Comparison of ENCODE assay signal across 18 cellular contexts in genomic region chr10:101563497-101564040, GRCh38. TPM values are rescaled to one million over a fixed set of nuclear protein-coding genes. Genes with fewer than 3 reads are reported as not detected.
DNase-seq lines count a peak whose midpoint lies in the region; ATAC-seq and TF ChIP-seq lines count a peak whose summit lies in the region.
"Had no signal": no experiment of that assay in that cellular context is flagged by ENCODE, and none has a peak within 500 bp of the region (broad histone marks: within the 10 kb centered on the region; RNA-seq: fewer than 3 reads in every experiment).

No MANE protein-coding gene starts in this region.

- H3K36me3 ChIP-seq in IMR-90 (ENCODE audit: control insufficient read depth, insufficient read depth, low read length) (no peaks in the 10 kb centered on the region), mesenchymal stem cell (ENCODE audit: control insufficient read depth in 1 of 2, insufficient read depth in 2 of 2, low read depth in 1 of 2, low read length in 2 of 2) (no peaks in the 10 kb centered on the region)
- H3K36me3 ChIP-seq in CD4-positive, alpha-beta memory T cell (ENCODE audit: insufficient read depth, low read length), result no peaks in the 10 kb centered on the region
- H3K36me3 ChIP-seq: BLaER1 treated with 17β-estradiol and CSF1 and Interleukin-3, amounts not matched to agents 10 nM and 100 nM had no signal

- H4K8ac ChIP-seq in IMR-90 (ENCODE audit: low read depth in 2 of 2, low read length in 2 of 2) (no peak overlapping the region), mesenchymal stem cell (ENCODE audit: low read length) (no peak overlapping the region)

- H3K4me1 ChIP-seq in IMR-90 (ENCODE audit: control insufficient read depth, insufficient read depth, low read length), result peaks cover 2% of the 10 kb centered on the region; the same call in 1 of the 2 replicates
- peaks cover 13% of the 10 kb centered on the region for H3K4me1 ChIP-seq in mesenchymal stem cell (ENCODE audit: control insufficient read depth, insufficient read depth, low read depth, low read length)
- H3K4me1 ChIP-seq in CD4-positive, alpha-beta memory T cell (ENCODE audit: insufficient read depth, low read length), result peaks cover 13% of the 10 kb centered on the region
- H3K4me1 ChIP-seq: A549 had no signal

- H3K27ac Mint-ChIP-seq in activated naive CD4-positive, alpha-beta T cell treated with anti-CD3 and anti-CD28 coated beads, Interleukin-2, amount 10 ng/mL, durations not matched to agents 7 days and 5 days, result no peak overlapping the region
- no peak overlapping the region for H3K27ac Mint-ChIP-seq in activated naive CD4-positive, alpha-beta T cell treated with anti-CD3 and anti-CD28 coated beads for 36 hours
- peak overlapping the region; percentile 9 for H3K27ac Mint-ChIP-seq in type B pancreatic cell
- no peak overlapping the region for H3K27ac Mint-ChIP-seq in CD4-positive, alpha-beta memory T cell

- H3K27me3 ChIP-seq in IMR-90 (ENCODE audit: control insufficient read depth, insufficient read depth, low read length) (peaks cover 33% of the 10 kb centered on the region), mesenchymal stem cell (ENCODE audit: control insufficient read depth in 1 of 2, insufficient read depth in 1 of 2, low read length in 2 of 2) (peaks cover 59 to 80% of the 10 kb centered on the region in 2 experiments)
- H3K27me3 ChIP-seq in CD4-positive, alpha-beta memory T cell (ENCODE audit: insufficient read depth, low read length), result peaks cover 2% of the 10 kb centered on the region

- no peak for TF ChIP-seq RAD21 in IMR-90 (IDR thresholded peaks at IDR 0.05; ENCODE audit: low read length)

- no peak overlapping the region for H2BK12ac ChIP-seq in mesenchymal stem cell (ENCODE audit: low read length in 2 of 2)

- H4K5ac ChIP-seq in IMR-90 (ENCODE audit: low read depth, low read length), result no peak overlapping the region

- no peak for TF ChIP-seq POLR2A in IMR-90 (IDR thresholded peaks at IDR 0.05; ENCODE audit: low read depth, low read length)

- no peak overlapping the region for H2BK20ac ChIP-seq in IMR-90 (ENCODE audit: low read depth, low read length)

- CTCF ChIA-PET in activated naive CD4-positive, alpha-beta T cell treated with anti-CD3 and anti-CD28 coated beads, Interleukin-2, amount 10 ng/mL, durations not matched to agents 7 days and 5 days (lab: Charles Lee), result no interaction called here
- CTCF ChIA-PET in activated naive CD4-positive, alpha-beta T cell treated with anti-CD3 and anti-CD28 coated beads for 36 hours (lab: Charles Lee), result interaction anchor here (0.6 kb wide), 1 partner anchor 1015 kb away, joined by 3 read pairs; no protein-coding TSS in a partner anchor
- CTCF ChIA-PET in IMR-90 (lab: Yijun Ruan, JAX) (interaction anchor here (0.6 kb wide), 1 partner anchor 97 kb away, joined by 9 read pairs; no protein-coding TSS in a partner anchor), RWPE1 (lab: Yijun Ruan, JAX) (no interaction called here)
- CTCF ChIA-PET in CD4-positive, alpha-beta memory T cell (lab: Charles Lee; ENCODE audit: partially characterized antibody), result no interaction called here

- H3K56ac ChIP-seq in IMR-90 (ENCODE audit: extremely low read depth, insufficient read depth, low read length), result no peak overlapping the region

- H3K4me2 ChIP-seq in IMR-90 (ENCODE audit: low read depth, low read length), result no peak overlapping the region
- no peak overlapping the region for H3K4me2 ChIP-seq in mesenchymal stem cell (ENCODE audit: low read length, poor library complexity, severe bottlenecking)
- H3K4me2 ChIP-seq: A549; BLaER1 treated with 17β-estradiol and CSF1 and Interleukin-3, amounts not matched to agents 10 nM and 100 nM; KMS-11 had no signal

- no peak overlapping the region for H4K91ac ChIP-seq in IMR-90 (ENCODE audit: insufficient read depth, low read depth, low read length)
- no peak overlapping the region for H4K91ac ChIP-seq in mesenchymal stem cell (ENCODE audit: low read length)

- peaks cover 5% of the 10 kb centered on the region for H3K9me1 ChIP-seq in IMR-90 (ENCODE audit: insufficient read depth, low read length)

- H3K9me3 ChIP-seq in IMR-90 (ENCODE audit: control insufficient read depth, insufficient read depth, low read length) (no peaks in the 10 kb centered on the region), mesenchymal stem cell (ENCODE audit: control insufficient read depth, low read length) (no peaks in the 10 kb centered on the region)
- no peaks in the 10 kb centered on the region for H3K9me3 ChIP-seq in CD4-positive, alpha-beta memory T cell (ENCODE audit: control insufficient read depth in 1 of 2, low read length in 2 of 2)
- H3K9me3 ChIP-seq: A549; BLaER1 treated with 17β-estradiol and CSF1 and Interleukin-3, amounts not matched to agents 10 nM and 100 nM had no signal

- H3K27ac ChIP-seq in IMR-90 (ENCODE audit: insufficient read depth, low read length) (no peak overlapping the region), mesenchymal stem cell (ENCODE audit: low read length, poor library complexity, severe bottlenecking) (no peak overlapping the region), RWPE1 (no peak overlapping the region)
- no peak overlapping the region for H3K27ac ChIP-seq in CD4-positive, alpha-beta memory T cell (ENCODE audit: low read depth, low read length)
- H3K27ac ChIP-seq: A549; BLaER1 treated with 17β-estradiol and CSF1 and Interleukin-3, amounts not matched to agents 10 nM and 100 nM; GM23248; KMS-11 had no signal

- TF ChIP-seq CTCF in IMR-90 (conservative IDR thresholded peaks at IDR 0.05; ENCODE audit: low read depth, low read length) (no peak), type B pancreatic cell (conservative IDR thresholded peaks at IDR 0.05) (no peak), RWPE1 (conservative IDR thresholded peaks at IDR 0.05; ENCODE audit: low read depth) (no peak)

- no peaks in the 10 kb centered on the region for H4K20me1 ChIP-seq in IMR-90 (ENCODE audit: insufficient read depth, low read length)
- H4K20me1 ChIP-seq: BLaER1 treated with 17β-estradiol and CSF1 and Interleukin-3, amounts not matched to agents 10 nM and 100 nM had no signal

- dilution Hi-C loops in IMR-90 (cut with HindIII; ENCODE audit: low sequenced_read_pairs, unreplicated experiment), result no loop called here

- no TSS peak for BruUV-seq in IMR-90 (replicated peaks; lab: Mats Ljungman, UMichigan)

- no peaks in the 10 kb centered on the region for H3K9me3 Mint-ChIP-seq in activated naive CD4-positive, alpha-beta T cell treated with anti-CD3 and anti-CD28 coated beads, Interleukin-2, amount 10 ng/mL, durations not matched to agents 7 days and 5 days
- no peaks in the 10 kb centered on the region for H3K9me3 Mint-ChIP-seq in activated naive CD4-positive, alpha-beta T cell treated with anti-CD3 and anti-CD28 coated beads for 36 hours
- H3K9me3 Mint-ChIP-seq in type B pancreatic cell, result no peaks in the 10 kb centered on the region
- peaks cover 0 to 5% (median 0%) of the 10 kb centered on the region in 8 donors for H3K9me3 Mint-ChIP-seq in CD4-positive, alpha-beta memory T cell

- DNase-seq in activated naive CD4-positive, alpha-beta T cell treated with anti-CD3 and anti-CD28 coated beads, Interleukin-2, amount 10 ng/mL, durations not matched to agents 7 days and 5 days, result peak; percentile 12
- no peak for DNase-seq in activated naive CD4-positive, alpha-beta T cell treated with anti-CD3 and anti-CD28 coated beads for 36 hours
- DNase-seq in IMR-90 (no peak), mesenchymal stem cell (no peak), type B pancreatic cell (ENCODE audit: extremely low spot score, unreplicated experiment) (peak; percentile 56), RWPE1 (ENCODE audit: low spot score) (no peak)
- no peak for DNase-seq in CD4-positive, alpha-beta memory T cell
- DNase-seq: GDM1, GM23248, NCI-H1048, NCI-H1436 treated with DMSO at 0.1 percent for 48 hours, NCI-H2029 treated with DMSO at 0.1 percent for 48 hours, NCI-H510A, NCI-H774 had no signal

- H3K14ac ChIP-seq in IMR-90 (replicated peaks; ENCODE audit: low read depth, low read length), result no peak overlapping the region
- H3K14ac ChIP-seq in mesenchymal stem cell (ENCODE audit: low read length in 2 of 2), result no peak overlapping the region

- H3K18ac ChIP-seq in IMR-90 (ENCODE audit: low read depth, low read length) (no peak overlapping the region), mesenchymal stem cell (ENCODE audit: low read depth in 1 of 2, low read length in 2 of 2) (no peak overlapping the region)

- H2AK5ac ChIP-seq in IMR-90 (ENCODE audit: low read depth, low read length), result no peak overlapping the region
- no peak overlapping the region for H2AK5ac ChIP-seq in mesenchymal stem cell (ENCODE audit: low read length, severe bottlenecking)

- POLR2A ChIA-PET in IMR-90 (lab: Charles Lee; ENCODE audit: unreplicated experiment), result interaction anchor here (0.5 kb wide), 1 partner anchor 59 kb away, joined by 9 read pairs; no protein-coding TSS in a partner anchor
- POLR2A ChIA-PET in RWPE1 (lab: Yijun Ruan, JAX; ENCODE audit: low non-redundant PET), result no interaction called here
- POLR2A ChIA-PET in CD4-positive, alpha-beta memory T cell (lab: Charles Lee; ENCODE audit: partially characterized antibody), result no interaction called here

- H2BK15ac ChIP-seq in IMR-90 (ENCODE audit: low read depth, low read length) (no peak overlapping the region), mesenchymal stem cell (ENCODE audit: low read depth, poor library complexity, severe bottlenecking) (no peak overlapping the region)

- H2AK9ac ChIP-seq in IMR-90 (replicated peaks; ENCODE audit: low read depth, low read length, poor library complexity), result no peak overlapping the region

- H3K4me3 ChIP-seq in IMR-90 (ENCODE audit: insufficient read depth, low read depth, low read length) (no peak overlapping the region), mesenchymal stem cell (ENCODE audit: insufficient read depth in 1 of 2, low read depth in 1 of 2, low read length in 2 of 2) (no peak overlapping the region)
- H3K4me3 ChIP-seq in CD4-positive, alpha-beta memory T cell (ENCODE audit: low read length in 2 of 2), result no peak overlapping the region
- H3K4me3 ChIP-seq: A549; BLaER1 treated with 17β-estradiol and CSF1 and Interleukin-3, amounts not matched to agents 10 nM and 100 nM; GM23248 had no signal

- no peaks in the 10 kb centered on the region for H3K79me1 ChIP-seq in IMR-90 (ENCODE audit: low read depth in 1 of 2, low read length in 2 of 2)
- H3K79me1 ChIP-seq in mesenchymal stem cell (replicated peaks; ENCODE audit: low read length, poor library complexity, severe bottlenecking), result no peaks in the 10 kb centered on the region

- H2AFZ ChIP-seq in IMR-90 (replicated peaks; ENCODE audit: low read length, poor library complexity) (no peak overlapping the region), mesenchymal stem cell (ENCODE audit: low read depth, low read length) (no peak overlapping the region)
- H2AFZ ChIP-seq: GM23248 had no signal

- peaks cover 68% of the 10 kb centered on the region for H3K27me3 Mint-ChIP-seq in activated naive CD4-positive, alpha-beta T cell treated with anti-CD3 and anti-CD28 coated beads, Interleukin-2, amount 10 ng/mL, durations not matched to agents 7 days and 5 days
- H3K27me3 Mint-ChIP-seq in activated naive CD4-positive, alpha-beta T cell treated with anti-CD3 and anti-CD28 coated beads for 36 hours (ENCODE audit: low read depth), result peaks cover 34% of the 10 kb centered on the region
- H3K27me3 Mint-ChIP-seq in type B pancreatic cell, result peaks cover 59% of the 10 kb centered on the region
- peaks cover 31 to 51% of the 10 kb centered on the region in 2 donors for H3K27me3 Mint-ChIP-seq in CD4-positive, alpha-beta memory T cell

- intact Hi-C loops in activated naive CD4-positive, alpha-beta T cell treated with anti-CD3 and anti-CD28 coated beads for 36 hours (cut with micrococcal nuclease), result no loop called here
- intact Hi-C loops in IMR-90 (cut with micrococcal nuclease), result no loop called here
- intact Hi-C loops in CD4-positive, alpha-beta memory T cell (cut with micrococcal nuclease), result no loop called here

- peaks cover 18% of the 10 kb centered on the region for H3K4me1 Mint-ChIP-seq in activated naive CD4-positive, alpha-beta T cell treated with anti-CD3 and anti-CD28 coated beads, Interleukin-2, amount 10 ng/mL, durations not matched to agents 7 days and 5 days
- H3K4me1 Mint-ChIP-seq in activated naive CD4-positive, alpha-beta T cell treated with anti-CD3 and anti-CD28 coated beads for 36 hours (ENCODE audit: low read depth), result peaks cover 11% of the 10 kb centered on the region
- peaks cover 30% of the 10 kb centered on the region for H3K4me1 Mint-ChIP-seq in type B pancreatic cell (ENCODE audit: unreplicated experiment)
- H3K4me1 Mint-ChIP-seq in CD4-positive, alpha-beta memory T cell, result peaks cover 6 to 25% (median 10%) of the 10 kb centered on the region in 4 donors

- H3K4ac ChIP-seq in IMR-90 (ENCODE audit: low read depth, low read length), result no peak overlapping the region
- no peak overlapping the region for H3K4ac ChIP-seq in mesenchymal stem cell (ENCODE audit: low read depth in 1 of 2, low read length in 2 of 2)

- ATAC-seq in IMR-90 (ENCODE audit: low read depth), result no peak
- ATAC-seq in GM19452 (IDR thresholded peaks at IDR 0.05; ENCODE audit: unreplicated experiment), result no peak
- ATAC-seq: A549 had no signal

- in situ Hi-C loops in IMR-90 (cut with MboI; ENCODE audit: low sequenced_read_pairs), result no loop called here

- no peak overlapping the region for H3K4me3 Mint-ChIP-seq in activated naive CD4-positive, alpha-beta T cell treated with anti-CD3 and anti-CD28 coated beads, Interleukin-2, amount 10 ng/mL, durations not matched to agents 7 days and 5 days
- no peak overlapping the region for H3K4me3 Mint-ChIP-seq in activated naive CD4-positive, alpha-beta T cell treated with anti-CD3 and anti-CD28 coated beads for 36 hours
- no peak overlapping the region for H3K4me3 Mint-ChIP-seq in type B pancreatic cell
- H3K4me3 Mint-ChIP-seq in CD4-positive, alpha-beta memory T cell, result no peak overlapping the region

- H3K9ac ChIP-seq in IMR-90 (ENCODE audit: low read depth, low read length) (no peak overlapping the region), mesenchymal stem cell (ENCODE audit: low read length) (no peak overlapping the region)
- H3K9ac ChIP-seq: BLaER1 treated with 17β-estradiol and CSF1 and Interleukin-3, amounts not matched to agents 10 nM and 100 nM; GM23248; KMS-11 had no signal

- H2BK5ac ChIP-seq in IMR-90 (ENCODE audit: low read depth, low read length, poor library complexity, severe bottlenecking) (no peak overlapping the region), mesenchymal stem cell (ENCODE audit: low read depth, low read length, poor library complexity, severe bottlenecking) (no peak overlapping the region)

- 60% methylated on average over 2 of the region's 11 CpGs; no CpG with 5 or more reads in 1 of the 2 experiments for WGBS in IMR-90 (ENCODE audit: extremely low coverage in 2 of 2, insufficient read length in 1 of 2), 2 experiments
- 86% methylated on average over 11 of the region's 11 CpGs for WGBS in mesenchymal stem cell

- H2BK120ac ChIP-seq in IMR-90 (ENCODE audit: low read depth, low read length), result no peak overlapping the region
- H2BK120ac ChIP-seq in mesenchymal stem cell (ENCODE audit: low read depth, low read length), result peak overlapping the region; percentile 9

- H3K23ac ChIP-seq in IMR-90 (ENCODE audit: low read depth, low read length) (peak overlapping the region; percentile 59; the same call in 1 of the 2 replicates), mesenchymal stem cell (ENCODE audit: low read length in 2 of 2) (peak overlapping the region in 1 of 2 experiments; percentile 10)

- H3K36me3 Mint-ChIP-seq in activated naive CD4-positive, alpha-beta T cell treated with anti-CD3 and anti-CD28 coated beads, Interleukin-2, amount 10 ng/mL, durations not matched to agents 7 days and 5 days, result peaks cover 4% of the 10 kb centered on the region
- no peaks in the 10 kb centered on the region for H3K36me3 Mint-ChIP-seq in activated naive CD4-positive, alpha-beta T cell treated with anti-CD3 and anti-CD28 coated beads for 36 hours (ENCODE audit: low read depth)
- no peaks in the 10 kb centered on the region for H3K36me3 Mint-ChIP-seq in type B pancreatic cell
- H3K36me3 Mint-ChIP-seq in CD4-positive, alpha-beta memory T cell, result no peaks in the 10 kb centered on the region

RNA-seq across cellular contexts. Expression of gene POLL, which starts 24.5 kb away (rescaled TPM):
- total RNA-seq in activated naive CD4-positive, alpha-beta T cell treated with anti-CD3 and anti-CD28 coated beads for 36 hours, result 10 to 100 TPM; 28.1 to 29.0 TPM
- total RNA-seq in IMR-90 (2012; rRNA removed), result 6.1 and 6.3 TPM in 2 replicates
- polyA plus RNA-seq in IMR-90 (2012; rRNA removed), result 23.7 TPM in 2 replicates
- 15.7 and 21.1 TPM in 2 replicates for polyA plus RNA-seq in IMR-90 (2012; cell fraction: cytosol; rRNA removed)
- polyA plus RNA-seq in IMR-90 (2012; cell fraction: nucleus; rRNA removed; ENCODE audit: low replicate concordance), result 57.9 and 115 TPM in 2 replicates
- 13.6 TPM for polyA plus RNA-seq in mesenchymal stem cell (2013, experiment 1 of 2)
- polyA plus RNA-seq in mesenchymal stem cell (2013, experiment 2 of 2), result 12.5 TPM
- 39.3 and 39.8 TPM in 2 replicates for total RNA-seq in type B pancreatic cell (ENCODE audit: low replicate concordance)
- total RNA-seq in CD4-positive, alpha-beta memory T cell, result 10 to 100 TPM; 57.0 to 59.3 TPM
- polyA plus RNA-seq in CD4-positive, alpha-beta memory T cell, result 10 to 100 TPM in 1 of 2 donors, 1 to 10 TPM in 1; 9.2 to 13.0 TPM

RNA-seq across cellular contexts. Expression of gene DPCD, which starts 24.6 kb away (rescaled TPM):
- 10 to 100 TPM; 13.8 to 14.1 TPM for total RNA-seq in activated naive CD4-positive, alpha-beta T cell treated with anti-CD3 and anti-CD28 coated beads for 36 hours
- total RNA-seq in IMR-90 (2012; rRNA removed) (59.1 and 113 TPM in 2 replicates), type B pancreatic cell (ENCODE audit: low replicate concordance) (32.3 and 37.3 TPM in 2 replicates)
- polyA plus RNA-seq in IMR-90 (2012; rRNA removed), result 66.1 and 73.7 TPM in 2 replicates
- 44.0 and 79.1 TPM in 2 replicates for polyA plus RNA-seq in IMR-90 (2012; cell fraction: cytosol; rRNA removed)
- 13.5 and 48.7 TPM in 2 replicates for polyA plus RNA-seq in IMR-90 (2012; cell fraction: nucleus; rRNA removed; ENCODE audit: low replicate concordance)
- polyA plus RNA-seq in mesenchymal stem cell (2013, experiment 1 of 2), result 37.7 TPM
- 36.7 TPM for polyA plus RNA-seq in mesenchymal stem cell (2013, experiment 2 of 2)
- 1 to 10 TPM; 1.0 to 1.2 TPM for total RNA-seq in CD4-positive, alpha-beta memory T cell
- polyA plus RNA-seq in CD4-positive, alpha-beta memory T cell, result 1 to 10 TPM; 1.4 to 1.9 TPM

Comparison
In these comparisons a context has a peak if more than half of its experiments do, and no peak if none do; other contexts are left out.
1. DNase-seq: peak in activated naive CD4-positive, alpha-beta T cell treated with anti-CD3 and anti-CD28 coated beads, Interleukin-2, amount 10 ng/mL, durations not matched to agents 7 days and 5 days (single experiment) and type B pancreatic cell (single experiment); none in activated naive CD4-positive, alpha-beta T cell treated with anti-CD3 and anti-CD28 coated beads for 36 hours (single experiment), IMR-90 (single experiment), mesenchymal stem cell (single experiment), RWPE1 (single experiment) and CD4-positive, alpha-beta memory T cell (0 of 5).
2. CTCF ChIA-PET loops: an anchor here in activated naive CD4-positive, alpha-beta T cell treated with anti-CD3 and anti-CD28 coated beads for 36 hours (0.6 kb wide) and IMR-90 (0.6 kb wide); none called in activated naive CD4-positive, alpha-beta T cell treated with anti-CD3 and anti-CD28 coated beads, Interleukin-2, amount 10 ng/mL, durations not matched to agents 7 days and 5 days, RWPE1 and CD4-positive, alpha-beta memory T cell.
3. RNA of gene DPCD, which starts 24.6 kb away (total RNA-seq): 59.1 to 113 TPM in IMR-90, 32.3 to 37.3 TPM in type B pancreatic cell and 13.8 to 14.1 TPM in activated naive CD4-positive, alpha-beta T cell treated with anti-CD3 and anti-CD28 coated beads for 36 hours; 1.0 to 1.2 TPM in CD4-positive, alpha-beta memory T cell; every median in the first group is over 4 times any median in the second.